In genomic region chr4:139014391-139015268, GRCh38 we compare ENCODE assay signal across 8 cellular contexts. TPM values are rescaled to one million over a fixed set of nuclear protein-coding genes. Genes with fewer than 3 reads are reported as not detected.
A peak's percentile ranks its signal among the peaks of the same experiment; 100 is the strongest.
DNase-seq lines count a peak whose midpoint lies in the region; ATAC-seq lines count a peak whose summit lies in the region.

No MANE protein-coding gene starts in this region.

- H3K9ac ChIP-seq in GM23248, result peak overlapping the region; percentile 89

- H3K27me3 ChIP-seq in GM23248 (replicated peaks; ENCODE audit: insufficient read depth), result no peaks in the 10 kb centered on the region

- peaks cover 44% of the 10 kb centered on the region for H3K4me1 Mint-ChIP-seq in activated naive CD8-positive, alpha-beta T cell treated with anti-CD3 and anti-CD28 coated beads, Interleukin-2, amount 50 U/mL, for 24 hours

- H3K27ac ChIP-seq in GM23248, result peak overlapping the region; percentile 95

- no peaks in the 10 kb centered on the region for H3K9me2 ChIP-seq in GM23248 (ENCODE audit: insufficient read depth)

- DNase-seq in SKM-1 treated with dmso at 0.1 percent for 144 hours (lab: John Stamatoyannopoulos, UW; ENCODE audit: unreplicated experiment) (peak; percentile 51), SKM-1 (lab: John Stamatoyannopoulos, UW; ENCODE audit: unreplicated experiment) (no peak), GM23248 (peak; percentile 88), NAMALWA (ENCODE audit: low spot score) (peak; percentile 33), left ventricle myocardium superior (no peak), renal cortical epithelial cell (ENCODE audit: low read depth) (peak; percentile 99), G401 (ENCODE audit: low spot score) (no peak)
- no peak for DNase-seq in activated naive CD8-positive, alpha-beta T cell treated with anti-CD3 and anti-CD28 coated beads, Interleukin-2, amount 50 U/mL, for 24 hours

- peak overlapping the region; percentile 93 for H3K4me2 ChIP-seq in GM23248 (ENCODE audit: unreplicated experiment)

- peak overlapping the region; percentile 78 for H2AFZ ChIP-seq in GM23248

- in situ Hi-C loops in GM23248 (cut with MboI), result no loop called here
- in situ Hi-C loops in G401 (cut with HindIII; ENCODE audit: low sequenced_read_pairs), result no loop called here

- H3K36me3 ChIP-seq in GM23248 (ENCODE audit: low read depth), result no peaks in the 10 kb centered on the region

- H3K4me3 ChIP-seq in GM23248, result peak overlapping the region; percentile 97

- H3K4me3 Mint-ChIP-seq in activated naive CD8-positive, alpha-beta T cell treated with anti-CD3 and anti-CD28 coated beads, Interleukin-2, amount 50 U/mL, for 24 hours, result peak overlapping the region; percentile 91

- H3K79me2 ChIP-seq in GM23248 (ENCODE audit: insufficient read depth), result peaks cover 35% of the 10 kb centered on the region

- intact Hi-C loops in left ventricle myocardium superior (cut with micrococcal nuclease), result no loop called here

- no peaks in the 10 kb centered on the region for H3K9me3 Mint-ChIP-seq in activated naive CD8-positive, alpha-beta T cell treated with anti-CD3 and anti-CD28 coated beads, Interleukin-2, amount 50 U/mL, for 24 hours

- 38% methylated on average over 9 of the region's 9 CpGs for WGBS in GM23248 (ENCODE audit: low coverage in 1 of 2, low lambda C conversion rate in 2 of 2, missing lambda C conversion rate in 2 of 2), 2 experiments

- H4K20me1 ChIP-seq in GM23248 (ENCODE audit: insufficient read depth), result peaks cover 3% of the 10 kb centered on the region; the same call in 1 of the 2 replicates

- peak overlapping the region; percentile 89 for H3K27ac Mint-ChIP-seq in activated naive CD8-positive, alpha-beta T cell treated with anti-CD3 and anti-CD28 coated beads, Interleukin-2, amount 50 U/mL, for 24 hours

- peaks cover 39% of the 10 kb centered on the region for H3K4me1 ChIP-seq in GM23248 (ENCODE audit: insufficient read depth)

- H3K27me3 Mint-ChIP-seq in activated naive CD8-positive, alpha-beta T cell treated with anti-CD3 and anti-CD28 coated beads, Interleukin-2, amount 50 U/mL, for 24 hours, result no peaks in the 10 kb centered on the region

- H3F3A ChIP-seq in GM23248 (ENCODE audit: insufficient read depth), result peaks cover 36% of the 10 kb centered on the region

- ATAC-seq in activated naive CD8-positive, alpha-beta T cell treated with anti-CD3 and anti-CD28 coated beads, Interleukin-2, amount 50 U/mL, for 24 hours, result peak; percentile 18
- peak; percentile 25 for ATAC-seq in left ventricle myocardium superior

- H3K9me3 ChIP-seq in GM23248 (ENCODE audit: low read depth), result no peaks in the 10 kb centered on the region

- peaks cover 15% of the 10 kb centered on the region for H3K36me3 Mint-ChIP-seq in activated naive CD8-positive, alpha-beta T cell treated with anti-CD3 and anti-CD28 coated beads, Interleukin-2, amount 50 U/mL, for 24 hours (ENCODE audit: low read depth)

RNA-seq across cellular contexts. Expression of gene NOCT, which starts 1.0 kb away (rescaled TPM):
- 12.6 and 15.3 TPM in 2 replicates for total RNA-seq in GM23248 (2014; rRNA removed; shearing (Covaris generic))
- polyA plus RNA-seq in GM23248 (2016; fragmentation: Nextera tagmentation; extraction: Ambion mirVana), result 4.7 and 5.1 TPM in 2 replicates
- total RNA-seq in left ventricle myocardium superior (10.1 TPM), renal cortical epithelial cell (25.8 and 62.0 TPM in 2 replicates)
- total RNA-seq in G401 (2014; rRNA removed; shearing (Covaris generic)), result 24.3 and 29.2 TPM in 2 replicates

Comparison
In these comparisons a context has a peak if more than half of its experiments do, and no peak if none do; other contexts are left out.
1. DNase-seq: peak in SKM-1 treated with dmso at 0.1 percent for 144 hours (single experiment), GM23248 (single experiment), NAMALWA (single experiment) and renal cortical epithelial cell (single experiment); none in SKM-1 (single experiment), activated naive CD8-positive, alpha-beta T cell treated with anti-CD3 and anti-CD28 coated beads, Interleukin-2, amount 50 U/mL, for 24 hours (single experiment), left ventricle myocardium superior (single experiment) and G401 (single experiment).